In the genomic region with DNA sequence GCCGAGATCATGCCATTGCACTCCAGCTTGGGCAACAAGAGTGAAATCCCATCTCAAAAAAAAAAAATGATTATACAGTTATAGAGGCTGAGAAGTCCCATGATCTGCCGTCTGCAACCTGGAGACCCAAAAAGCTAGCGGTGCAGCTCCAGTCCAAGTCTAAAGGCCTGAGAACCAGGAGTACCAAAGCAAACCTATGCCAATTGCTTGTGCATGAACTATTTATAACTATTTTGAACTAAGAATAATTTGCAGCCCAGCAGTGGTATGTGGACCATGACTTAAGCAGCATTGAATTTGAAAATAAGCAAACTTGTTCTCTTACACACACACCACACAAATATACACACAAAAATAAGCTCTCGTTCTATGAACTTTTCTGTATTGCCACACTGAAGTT, we compare ENCODE assay signal across 29 cellular contexts. TPM values are rescaled to one million over a fixed set of nuclear protein-coding genes. Genes with fewer than 3 reads are reported as not detected.
"Had no signal": no experiment of that assay in that cellular context is flagged by ENCODE, and none has a peak within 500 bp of the region (broad histone marks: within the 10 kb centered on the region; RNA-seq: fewer than 3 reads in every experiment).

No MANE protein-coding gene starts in this region.

- DNase-seq: activated CD4-positive, alpha-beta memory T cell treated with anti-CD3 and anti-CD28 coated beads for 36 hours; activated CD4-positive, alpha-beta T cell treated with anti-CD3 and anti-CD28 coated beads for 36 hours; activated CD4-positive, alpha-beta T cell treated with anti-CD3 and anti-CD28 coated beads, Interleukin-2, amount 10 ng/mL, durations not matched to agents 24 days and 14 days; activated CD4-positive, CD25-positive, alpha-beta regulatory T cell; activated CD4-positive, CD25-positive, alpha-beta regulatory T cell treated with anti-CD3 and anti-CD28 coated beads, Interleukin-2, amount 50 U/mL, for 72 hours; activated CD8-positive, alpha-beta memory T cell treated with anti-CD3 and anti-CD28 coated beads, Interleukin-2, amount 10 ng/mL, durations not matched to agents 7 days and 5 days; activated CD8-positive, alpha-beta memory T cell treated with anti-CD3 and anti-CD28 coated beads, Interleukin-2, amount 50 U/mL, for 4 hours; activated CD8-positive, alpha-beta T cell treated with anti-CD3 and anti-CD28 coated beads, Interleukin-2, amount 10 ng/mL, durations not matched to agents 7 days and 5 days; activated effector memory CD4-positive, alpha-beta T cell treated with anti-CD3 and anti-CD28 coated beads, Interleukin-2, amount 50 U/mL, for 16 hours; activated naive CD4-positive, alpha-beta T cell treated with anti-CD3 and anti-CD28 coated beads for 36 hours; activated naive CD8-positive, alpha-beta T cell treated with anti-CD3 and anti-CD28 coated beads for 36 hours; activated naive CD8-positive, alpha-beta T cell treated with anti-CD3 and anti-CD28 coated beads, Interleukin-2, amount 50 U/mL, for 24 hours; activated T-cell treated with anti-CD3 and anti-CD28 coated beads, Interleukin-2, amount 50 U/mL, for 1 hour; activated T-cell treated with anti-CD3 and anti-CD28 coated beads, Interleukin-2, amount 50 U/mL, for 48 hours; brain microvascular endothelial cell; caudate nucleus; cortex of kidney; dermis blood vessel endothelial cell; effector CD4-positive, alpha-beta T cell; effector memory CD8-positive, alpha-beta T cell; erythroblast; foreskin keratinocyte; gastrocnemius medialis; glutamatergic neuron; T-helper 2 cell had no signal

- H3K9me3 ChIP-seq: esophagus muscularis mucosa, gastrocnemius medialis had no signal

- H3K36me3 ChIP-seq: brain microvascular endothelial cell, esophagus muscularis mucosa, gastrocnemius medialis had no signal

- H3K27me3 ChIP-seq: brain microvascular endothelial cell, esophagus muscularis mucosa, foreskin keratinocyte, gastrocnemius medialis had no signal

- ATAC-seq: activated CD4-positive, alpha-beta T cell treated with anti-CD3 and anti-CD28 coated beads for 36 hours; activated CD8-positive, alpha-beta memory T cell treated with anti-CD3 and anti-CD28 coated beads, Interleukin-2, amount 10 ng/mL, durations not matched to agents 7 days and 5 days; activated CD8-positive, alpha-beta T cell treated with anti-CD3 and anti-CD28 coated beads, Interleukin-2, amount 10 ng/mL, durations not matched to agents 7 days and 5 days; activated naive CD8-positive, alpha-beta T cell treated with anti-CD3 and anti-CD28 coated beads, Interleukin-2, amount 50 U/mL, for 24 hours; effector memory CD8-positive, alpha-beta T cell; foreskin keratinocyte; gastrocnemius medialis had no signal

- H3K4me3 ChIP-seq: esophagus muscularis mucosa, gastrocnemius medialis had no signal

- H3K4me1 ChIP-seq: esophagus muscularis mucosa, gastrocnemius medialis had no signal

- H3K27ac ChIP-seq: brain microvascular endothelial cell, esophagus muscularis mucosa, foreskin keratinocyte, gastrocnemius medialis had no signal

RNA-seq across cellular contexts. Expression of a gene that starts 51.8 kb away (rescaled TPM):
- total RNA-seq: astrocyte, bronchial epithelial cell, chondrocyte, dermis blood vessel endothelial cell, foreskin keratinocyte had no signal
- polyA plus RNA-seq: foreskin keratinocyte had no signal
